In genomic region chr3:4906107-4906621, GRCh38 we compare ENCODE assay signal across 10 cellular contexts.
DNase-seq lines count a peak whose midpoint lies in the region; ATAC-seq and TF ChIP-seq lines count a peak whose summit lies in the region.
"Had no signal": no experiment of that assay in that cellular context is flagged by ENCODE, and none has a peak within 500 bp of the region (broad histone marks: within the 10 kb centered on the region; RNA-seq: fewer than 3 reads in every experiment).

No MANE protein-coding gene starts in this region.

- no peaks in the 10 kb centered on the region for H3K9me3 ChIP-seq in CD4-positive, CD25-positive, alpha-beta regulatory T cell (ENCODE audit: control insufficient read depth in 2 of 2, low read length in 2 of 2)
- no peaks in the 10 kb centered on the region for H3K9me3 ChIP-seq in left lung
- H3K9me3 ChIP-seq: adrenal gland had no signal

- peak overlapping the region in 2 of 3 donors; percentile 45 to 67 for H3K27ac Mint-ChIP-seq in CD4-positive, CD25-positive, alpha-beta regulatory T cell
- no peak overlapping the region for H3K27ac Mint-ChIP-seq in HFFc6

- H3K4me3 Mint-ChIP-seq in CD4-positive, CD25-positive, alpha-beta regulatory T cell = no peak overlapping the region
- H3K4me3 Mint-ChIP-seq in HFFc6 = no peak overlapping the region

- ATAC-seq in CD4-positive, CD25-positive, alpha-beta regulatory T cell (ENCODE audit: low read depth in 2 of 2) = peak in 1 of 2 donors; percentile 24
- ATAC-seq in left lung (no peak), GM21737 (IDR thresholded peaks at IDR 0.05; ENCODE audit: unreplicated experiment) (no peak), HG02938 (IDR thresholded peaks at IDR 0.05; ENCODE audit: unreplicated experiment) (no peak), GM19452 (IDR thresholded peaks at IDR 0.05; ENCODE audit: unreplicated experiment) (no peak)

- DNase-seq in CD4-positive, CD25-positive, alpha-beta regulatory T cell = no peak
- peak; percentile 51 for DNase-seq in HFFc6
- peak; percentile 87 for DNase-seq in SK-MEL-5 (ENCODE audit: low read depth, low spot score)
- DNase-seq in fibroblast of the aortic adventitia (ENCODE audit: low read depth) = peak; percentile 22
- DNase-seq in left lung = no peak
- DNase-seq: adrenal gland, GDM1 had no signal

- H3K27me3 ChIP-seq in CD4-positive, CD25-positive, alpha-beta regulatory T cell (ENCODE audit: control insufficient read depth, insufficient read depth, low read length) = no peaks in the 10 kb centered on the region
- no peaks in the 10 kb centered on the region for H3K27me3 ChIP-seq in left lung
- H3K27me3 ChIP-seq: adrenal gland had no signal

- H3K4me3 ChIP-seq in CD4-positive, CD25-positive, alpha-beta regulatory T cell (ENCODE audit: low read depth, low read length) = no peak overlapping the region
- no peak overlapping the region for H3K4me3 ChIP-seq in fibroblast of the aortic adventitia (ENCODE audit: low read depth, low read length)
- no peak overlapping the region for H3K4me3 ChIP-seq in left lung
- H3K4me3 ChIP-seq: adrenal gland had no signal

- intact Hi-C loops in left lung (cut with DNase I) = no loop called here

- no peak overlapping the region for H3K27ac ChIP-seq in CD4-positive, CD25-positive, alpha-beta regulatory T cell (ENCODE audit: insufficient read depth, low read length, poor library complexity, severe bottlenecking)
- no peak overlapping the region for H3K27ac ChIP-seq in left lung
- H3K27ac ChIP-seq: adrenal gland had no signal

- H3K4me1 Mint-ChIP-seq in CD4-positive, CD25-positive, alpha-beta regulatory T cell = peaks cover 21 to 43% (median 26%) of the 10 kb centered on the region in 4 donors
- peaks cover 30% of the 10 kb centered on the region for H3K4me1 Mint-ChIP-seq in HFFc6 (ENCODE audit: low read depth)

- no peaks in the 10 kb centered on the region for H3K36me3 ChIP-seq in CD4-positive, CD25-positive, alpha-beta regulatory T cell (ENCODE audit: control insufficient read depth, insufficient read depth, low read length)
- H3K36me3 ChIP-seq in left lung = no peaks in the 10 kb centered on the region
- H3K36me3 ChIP-seq: adrenal gland had no signal

- no peak for TF ChIP-seq CTCF in HFFc6 (IDR thresholded peaks at IDR 0.05)
- TF ChIP-seq CTCF in fibroblast of the aortic adventitia (IDR thresholded peaks at IDR 0.05; ENCODE audit: insufficient read depth, low read length) = no peak
- TF ChIP-seq CTCF in left lung (IDR thresholded peaks at IDR 0.05) = no peak

- H3K9me3 Mint-ChIP-seq in CD4-positive, CD25-positive, alpha-beta regulatory T cell = peaks cover 0 to 3% (median 0%) of the 10 kb centered on the region in 7 donors
- H3K9me3 Mint-ChIP-seq in HFFc6 = no peaks in the 10 kb centered on the region

- peaks cover 13% of the 10 kb centered on the region for H3K27me3 Mint-ChIP-seq in CD4-positive, CD25-positive, alpha-beta regulatory T cell
- H3K27me3 Mint-ChIP-seq in HFFc6 (ENCODE audit: insufficient read depth) = peaks cover 4% of the 10 kb centered on the region

- in situ Hi-C loops in SK-MEL-5 (cut with HindIII; ENCODE audit: low pct_unique_long_range_greater_than_20kb, low sequenced_read_pairs) = no loop called here

- no peaks in the 10 kb centered on the region for H3K36me3 Mint-ChIP-seq in CD4-positive, CD25-positive, alpha-beta regulatory T cell
- no peaks in the 10 kb centered on the region for H3K36me3 Mint-ChIP-seq in HFFc6 (ENCODE audit: low read depth)

- peaks cover 17% of the 10 kb centered on the region for H3K4me1 ChIP-seq in CD4-positive, CD25-positive, alpha-beta regulatory T cell (ENCODE audit: control insufficient read depth, insufficient read depth, low read length, poor library complexity, severe bottlenecking)
- peaks cover 8 to 12% of the 10 kb centered on the region in 2 donors for H3K4me1 ChIP-seq in left lung

Comparison
In these comparisons a context has a peak if more than half of its experiments do, and no peak if none do; other contexts are left out.
1. DNase-seq: peak in HFFc6 (single experiment), SK-MEL-5 (single experiment) and fibroblast of the aortic adventitia (single experiment); none in CD4-positive, CD25-positive, alpha-beta regulatory T cell (0 of 3) and left lung (0 of 2).